In genomic region chr4:85747871-85748491, GRCh38 we compare ENCODE assay signal across 9 cellular contexts.
DNase-seq lines count a peak whose midpoint lies in the region; ATAC-seq and TF ChIP-seq lines count a peak whose summit lies in the region.
"Had no signal": no experiment of that assay in that cellular context is flagged by ENCODE, and none has a peak within 500 bp of the region (broad histone marks: within the 10 kb centered on the region; RNA-seq: fewer than 3 reads in every experiment).

No MANE protein-coding gene starts in this region.

- DNase-seq in GM10248 (ENCODE audit: extremely low spot score) (peak; percentile 55), NOMO-1 (lab: John Stamatoyannopoulos, UW; ENCODE audit: unreplicated experiment in 2 of 2) (peak; percentile 10 to 77), cerebellar cortex (ENCODE audit: low spot score) (peak; percentile 82), left colon (no peak), upper lobe of right lung (no peak)
- DNase-seq in effector CD8-positive, alpha-beta T cell (lab: John Stamatoyannopoulos, UW): no peak

- TF ChIP-seq RAD21 in Ishikawa (IDR thresholded peaks at IDR 0.05; ENCODE audit: low read depth): peak; percentile 78

- ATAC-seq in GM21737 (IDR thresholded peaks at IDR 0.05; ENCODE audit: unreplicated experiment) (peak; percentile 63), left colon (peak; percentile 84), upper lobe of right lung (peak; percentile 93)
- ATAC-seq: stimulated activated naive CD8-positive, alpha-beta T cell treated with anti-CD3 and anti-CD28 coated beads, Interleukin-15, amount 100 ng/mL, for 72 hours had no signal

- intact Hi-C loops in left colon (cut with DNase I, micrococcal nuclease): loop anchor here in 1 of 2 donors (2.0 kb wide), 1 partner anchor 601 kb away; no protein-coding TSS in a partner anchor
- intact Hi-C loops in upper lobe of right lung (cut with DNase I): no loop called here

- H3K4me3 ChIP-seq in upper lobe of right lung: no peak overlapping the region

- TF ChIP-seq EP300 in Ishikawa (IDR thresholded peaks at IDR 0.05; ENCODE audit: borderline replicate concordance): no peak

- no peaks in the 10 kb centered on the region for H3K36me3 ChIP-seq in upper lobe of right lung

- TF ChIP-seq CTCF in GM10248 (IDR thresholded peaks at IDR 0.05; ENCODE audit: control extremely low read depth, extremely low read depth, low read depth, missing control alignments): peak; percentile 79
- TF ChIP-seq CTCF in upper lobe of right lung (IDR thresholded peaks at IDR 0.05): peak; percentile 88

- peaks cover 13% of the 10 kb centered on the region for H3K4me1 ChIP-seq in upper lobe of right lung

- POLR2A ChIA-PET in GM10248 (lab: Yijun Ruan, JAX): interaction anchor here (0.6 kb wide), 1 partner anchor 60 kb away, joined by 3 read pairs; no protein-coding TSS in a partner anchor

- no peak overlapping the region for H3K27ac ChIP-seq in upper lobe of right lung

- CTCF ChIA-PET in GM10248 (lab: Yijun Ruan, JAX): interaction anchor here (0.7 to 3.6 kb wide), 54 partner anchors 8 to 663 kb away, joined by 3 to 35 read pairs (median 5); partner anchors contain the start of gene ARHGAP24

- H3K9me3 ChIP-seq in upper lobe of right lung: no peaks in the 10 kb centered on the region

- H3K27me3 ChIP-seq in upper lobe of right lung: no peaks in the 10 kb centered on the region

TF ChIP-seq in Ishikawa, 13 proteins besides CTCF, POLR2A, EP300 and RAD21:
- TF ChIP-seq CEBPB (IDR thresholded peaks at IDR 0.05): no peak
- no peak for TF ChIP-seq NFIC (IDR thresholded peaks at IDR 0.05)
- TF ChIP-seq EGR1 (IDR thresholded peaks at IDR 0.05): no peak
- no peak for TF ChIP-seq REST (IDR thresholded peaks at IDR 0.05; ENCODE audit: low read depth)
- TF ChIP-seq YY1 (IDR thresholded peaks at IDR 0.05; ENCODE audit: low read depth): no peak
- TF ChIP-seq USF1 (IDR thresholded peaks at IDR 0.05): no peak
- no peak for TF ChIP-seq CREB1 (IDR thresholded peaks at IDR 0.05; ENCODE audit: low read depth)
- TF ChIP-seq ZBTB7A (IDR thresholded peaks at IDR 0.05; ENCODE audit: low read depth): no peak
- no peak for TF ChIP-seq TCF12 (IDR thresholded peaks at IDR 0.05; ENCODE audit: low read depth)
TF ChIP-seq in Ishikawa: peak in this region for 0.

Comparison
In these comparisons a context has a peak if more than half of its experiments do, and no peak if none do; other contexts are left out.
1. DNase-seq: peak in GM10248 (single experiment), NOMO-1 (2 of 2) and cerebellar cortex (single experiment); none in left colon (0 of 2), upper lobe of right lung (single experiment) and effector CD8-positive, alpha-beta T cell (single experiment).
2. Peak in every context shown above with its lines, with median percentiles within 50 percentile points of each other: ATAC-seq.